31 cellular contexts compared by ENCODE assay signal in genomic region chr19:34380639-34381241, GRCh38.
"Had no signal": no experiment of that assay in that cellular context is flagged by ENCODE, and none has a peak within 500 bp of the region (broad histone marks: within the 10 kb centered on the region; RNA-seq: fewer than 3 reads in every experiment).

No MANE protein-coding gene starts in this region.

- FAIRE-seq: astrocyte, bronchial epithelial cell, colon had no signal

- H3K4me1 ChIP-seq: esophagus muscularis mucosa, foreskin keratinocyte, gastroesophageal sphincter had no signal

- ATAC-seq: activated CD4-positive, CD25-positive, alpha-beta regulatory T cell treated with anti-CD3 and anti-CD28 coated beads, Interleukin-2, amount 50 U/mL, for 24 hours; activated CD8-positive, alpha-beta T cell treated with anti-CD3 and anti-CD28 coated beads for 36 hours; activated T-cell treated with anti-CD3 and anti-CD28 coated beads, Interleukin-2, amount 50 U/mL, for 4 hours; activated T-helper 17 cell treated with anti-CD3 and anti-CD28 coated beads, Interleukin-2, amount 50 U/mL, for 72 hours; effector memory CD8-positive, alpha-beta T cell; foreskin keratinocyte; gastroesophageal sphincter; T-helper 17 cell had no signal

- DNase-seq: activated B cell treated with CpG ODN at 0.5 μM for 24 hours; activated CD4-positive, alpha-beta T cell treated with anti-CD3 and anti-CD28 coated beads for 48 hours; activated CD4-positive, alpha-beta T cell treated with anti-CD3 and anti-CD28 coated beads, Interleukin-2, amount 50 U/mL, for 1 hour; activated CD4-positive, alpha-beta T cell treated with anti-CD3 and anti-CD28 coated beads, Interleukin-2, amount 50 U/mL, for 48 hours; activated CD8-positive, alpha-beta memory T cell treated with anti-CD3 and anti-CD28 coated beads for 24 hours; activated CD8-positive, alpha-beta T cell treated with anti-CD3 and anti-CD28 coated beads for 36 hours; activated effector memory CD4-positive, alpha-beta T cell treated with Interleukin-2 at 50 U/mL for 16 hours; activated gamma-delta T cell treated with Interleukin-2 at 50 U/mL for 16 hours; activated naive CD4-positive, alpha-beta T cell treated with anti-CD3 and anti-CD28 coated beads, Interleukin-2, amount 50 U/mL, for 16 hours; activated naive CD4-positive, alpha-beta T cell treated with Interleukin-2 at 50 U/mL for 16 hours; activated T-cell treated with anti-CD3 and anti-CD28 coated beads, Interleukin-2, amount 50 U/mL, for 4 hours; amniotic stem cell; anterior cingulate cortex; brain microvascular endothelial cell; cortex of kidney; dermis blood vessel endothelial cell; effector CD4-positive, alpha-beta T cell; effector memory CD8-positive, alpha-beta T cell; erythroblast; foreskin keratinocyte; T-helper 1 cell; T-helper 17 cell; T1000; WERI-Rb-1 had no signal

- H3K9me3 ChIP-seq: esophagus muscularis mucosa, gastroesophageal sphincter had no signal

- H3K27ac ChIP-seq: brain microvascular endothelial cell, esophagus muscularis mucosa, foreskin keratinocyte, gastroesophageal sphincter, WERI-Rb-1 had no signal

- H3K27me3 ChIP-seq: brain microvascular endothelial cell, esophagus muscularis mucosa, foreskin keratinocyte, gastroesophageal sphincter had no signal

- H3K4me3 ChIP-seq: esophagus muscularis mucosa, gastroesophageal sphincter had no signal
